Comparison of ENCODE assay signal across 1 cellular context in genomic region chr9:76458903-76459690, GRCh38.
A peak's percentile ranks its signal among the peaks of the same experiment; 100 is the strongest.
TF ChIP-seq lines count a peak whose summit lies in the region.

Gene GCNT1 (plus strand): TSS chr9:76459182. CDS start chr9:76502382, 43,200 bp downstream.

TF ChIP-seq in HepG2, 621 proteins besides CTCF, POLR2A, EP300 and RAD21 (continued from another document and continues in another):
- TF ChIP-seq TAF15 (IDR thresholded peaks at IDR 0.05; ENCODE audit: low read depth, low read length, poor library complexity, severe bottlenecking) (no peak), ZNF773 (CRISPR knock-in tag; IDR thresholded peaks at IDR 0.05; ENCODE audit: borderline replicate concordance) (no peak), ZNF792 (CRISPR knock-in tag; IDR thresholded peaks at IDR 0.05) (no peak), HOXA9 (CRISPR knock-in tag; IDR thresholded peaks at IDR 0.05; ENCODE audit: borderline replicate concordance) (no peak), NR0B2 (CRISPR knock-in tag; IDR thresholded peaks at IDR 0.05) (0 out of 2 replicates have a peak, but pooled peaks have one; percentile 40), ZGPAT (CRISPR knock-in tag; IDR thresholded peaks at IDR 0.05) (0 out of 2 replicates have a peak, but pooled peaks have one; percentile 19), TEAD3 (CRISPR knock-in tag; optimal IDR thresholded peaks at IDR 0.05; ENCODE audit: borderline replicate concordance) (peak; percentile 51), RBM39 (IDR thresholded peaks at IDR 0.05; ENCODE audit: low read depth, low read length, poor library complexity, severe bottlenecking) (no peak), ELF1 (CRISPR knock-in tag; IDR thresholded peaks at IDR 0.05) (no peak), GATA4 (IDR thresholded peaks at IDR 0.05; ENCODE audit: borderline replicate concordance, low read depth) (no peak), MAX (IDR thresholded peaks at IDR 0.05) (peak; percentile 78), BCL6 (CRISPR knock-in tag; IDR thresholded peaks at IDR 0.05) (peak; percentile 84), TFDP2 (CRISPR knock-in tag; IDR thresholded peaks at IDR 0.05) (peak; percentile 86; the same call in 1 of the 2 replicates), ARNTL (CRISPR knock-in tag; IDR thresholded peaks at IDR 0.05) (0 out of 2 replicates have a peak, but pooled peaks have one; percentile 27), TERF1 (CRISPR knock-in tag; IDR thresholded peaks at IDR 0.05) (no peak), DZIP1 (CRISPR knock-in tag; IDR thresholded peaks at IDR 0.05) (0 out of 2 replicates have a peak, but pooled peaks have one; percentile 20), ZNF263 (CRISPR knock-in tag; IDR thresholded peaks at IDR 0.05) (0 out of 2 replicates have a peak, but pooled peaks have one; percentile 40), ZNF761 (CRISPR knock-in tag; conservative IDR thresholded peaks at IDR 0.05) (0 out of 2 replicates have a peak, but pooled peaks have one; percentile 63), HNRNPLL (IDR thresholded peaks at IDR 0.05; ENCODE audit: low read depth, low read length, poor library complexity, severe bottlenecking) (peak; percentile 68), RORA (CRISPR knock-in tag; IDR thresholded peaks at IDR 0.05) (no peak), MNT (IDR thresholded peaks at IDR 0.05) (no peak), E2F5 (CRISPR knock-in tag; conservative IDR thresholded peaks at IDR 0.05) (peak; percentile 64; the same call in 1 of the 2 replicates), KDM5B (CRISPR knock-in tag; IDR thresholded peaks at IDR 0.05; ENCODE audit: borderline replicate concordance) (peak; percentile 43; the same call in 1 of the 2 replicates), MED1 (CRISPR knock-in tag; IDR thresholded peaks at IDR 0.05) (no peak), HES4 (CRISPR knock-in tag; IDR thresholded peaks at IDR 0.05; ENCODE audit: borderline replicate concordance) (0 out of 2 replicates have a peak, but pooled peaks have one; percentile 54), HDAC6 (IDR thresholded peaks at IDR 0.05; ENCODE audit: low read depth, low read length) (no peak), HHEX (CRISPR knock-in tag; IDR thresholded peaks at IDR 0.05) (no peak), GATAD2A (CRISPR knock-in tag; IDR thresholded peaks at IDR 0.05) (0 out of 2 replicates have a peak, but pooled peaks have one; percentile 41), YEATS4 (CRISPR knock-in tag; IDR thresholded peaks at IDR 0.05; ENCODE audit: borderline replicate concordance) (peak; percentile 20; the same call in 1 of the 2 replicates), DRAP1 (CRISPR knock-in tag; IDR thresholded peaks at IDR 0.05) (peak; percentile 54; the same call in 1 of the 2 replicates), SETDB1 (CRISPR knock-in tag; IDR thresholded peaks at IDR 0.05; ENCODE audit: borderline replicate concordance) (no peak), DR1 (CRISPR knock-in tag; IDR thresholded peaks at IDR 0.05) (no peak), PRDM15 (CRISPR knock-in tag; IDR thresholded peaks at IDR 0.05) (no peak), ZNF496 (CRISPR knock-in tag; IDR thresholded peaks at IDR 0.05; ENCODE audit: insufficient replicate concordance) (no peak), NFE2L1 (CRISPR knock-in tag; IDR thresholded peaks at IDR 0.05; ENCODE audit: borderline replicate concordance) (no peak), ZNF572 (CRISPR knock-in tag; IDR thresholded peaks at IDR 0.05) (no peak), ZNF558 (CRISPR knock-in tag; IDR thresholded peaks at IDR 0.05; ENCODE audit: borderline replicate concordance) (no peak), NR2F2 (IDR thresholded peaks at IDR 0.05; ENCODE audit: borderline replicate concordance, low read depth) (no peak), ZNF431 (CRISPR knock-in tag; IDR thresholded peaks at IDR 0.05; ENCODE audit: borderline replicate concordance, low read depth) (peak; percentile 58; the same call in 1 of the 2 replicates), ZNF775 (CRISPR knock-in tag; IDR thresholded peaks at IDR 0.05; ENCODE audit: borderline replicate concordance) (no peak)
- TF ChIP-seq, protein P1, sequence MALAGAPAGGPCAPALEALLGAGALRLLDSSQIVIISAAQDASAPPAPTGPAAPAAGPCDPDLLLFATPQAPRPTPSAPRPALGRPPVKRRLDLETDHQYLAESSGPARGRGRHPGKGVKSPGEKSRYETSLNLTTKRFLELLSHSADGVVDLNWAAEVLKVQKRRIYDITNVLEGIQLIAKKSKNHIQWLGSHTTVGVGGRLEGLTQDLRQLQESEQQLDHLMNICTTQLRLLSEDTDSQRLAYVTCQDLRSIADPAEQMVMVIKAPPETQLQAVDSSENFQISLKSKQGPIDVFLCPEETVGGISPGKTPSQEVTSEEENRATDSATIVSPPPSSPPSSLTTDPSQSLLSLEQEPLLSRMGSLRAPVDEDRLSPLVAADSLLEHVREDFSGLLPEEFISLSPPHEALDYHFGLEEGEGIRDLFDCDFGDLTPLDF (CRISPR knock-in tag; IDR thresholded peaks at IDR 0.05) = peak; percentile 60; the same call in 1 of the 2 replicates
- TF ChIP-seq, protein P2, sequence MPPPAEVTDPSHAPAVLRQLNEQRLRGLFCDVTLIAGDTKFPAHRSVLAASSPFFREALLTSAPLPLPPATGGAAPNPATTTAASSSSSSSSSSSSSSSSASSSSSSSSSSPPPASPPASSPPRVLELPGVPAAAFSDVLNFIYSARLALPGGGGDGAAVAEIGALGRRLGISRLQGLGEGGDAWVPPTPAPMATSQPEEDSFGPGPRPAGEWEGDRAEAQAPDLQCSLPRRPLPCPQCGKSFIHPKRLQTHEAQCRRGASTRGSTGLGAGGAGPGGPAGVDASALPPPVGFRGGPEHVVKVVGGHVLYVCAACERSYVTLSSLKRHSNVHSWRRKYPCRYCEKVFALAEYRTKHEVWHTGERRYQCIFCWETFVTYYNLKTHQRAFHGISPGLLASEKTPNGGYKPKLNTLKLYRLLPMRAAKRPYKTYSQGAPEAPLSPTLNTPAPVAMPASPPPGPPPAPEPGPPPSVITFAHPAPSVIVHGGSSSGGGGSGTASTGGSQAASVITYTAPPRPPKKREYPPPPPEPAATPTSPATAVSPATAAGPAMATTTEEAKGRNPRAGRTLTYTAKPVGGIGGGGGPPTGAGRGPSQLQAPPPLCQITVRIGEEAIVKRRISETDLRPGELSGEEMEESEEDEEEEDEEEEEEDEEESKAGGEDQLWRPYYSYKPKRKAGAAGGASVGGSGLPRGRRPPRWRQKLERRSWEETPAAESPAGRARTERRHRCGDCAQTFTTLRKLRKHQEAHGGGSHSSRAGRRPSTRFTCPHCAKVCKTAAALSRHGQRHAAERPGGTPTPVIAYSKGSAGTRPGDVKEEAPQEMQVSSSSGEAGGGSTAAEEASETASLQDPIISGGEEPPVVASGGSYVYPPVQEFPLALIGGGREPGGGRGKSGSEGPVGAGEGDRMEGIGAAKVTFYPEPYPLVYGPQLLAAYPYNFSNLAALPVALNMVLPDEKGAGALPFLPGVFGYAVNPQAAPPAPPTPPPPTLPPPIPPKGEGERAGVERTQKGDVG (CRISPR knock-in tag; IDR thresholded peaks at IDR 0.05; ENCODE audit: borderline replicate concordance) = no peak
